ENCODE assay signal across 9 cellular contexts in the genomic region with DNA sequence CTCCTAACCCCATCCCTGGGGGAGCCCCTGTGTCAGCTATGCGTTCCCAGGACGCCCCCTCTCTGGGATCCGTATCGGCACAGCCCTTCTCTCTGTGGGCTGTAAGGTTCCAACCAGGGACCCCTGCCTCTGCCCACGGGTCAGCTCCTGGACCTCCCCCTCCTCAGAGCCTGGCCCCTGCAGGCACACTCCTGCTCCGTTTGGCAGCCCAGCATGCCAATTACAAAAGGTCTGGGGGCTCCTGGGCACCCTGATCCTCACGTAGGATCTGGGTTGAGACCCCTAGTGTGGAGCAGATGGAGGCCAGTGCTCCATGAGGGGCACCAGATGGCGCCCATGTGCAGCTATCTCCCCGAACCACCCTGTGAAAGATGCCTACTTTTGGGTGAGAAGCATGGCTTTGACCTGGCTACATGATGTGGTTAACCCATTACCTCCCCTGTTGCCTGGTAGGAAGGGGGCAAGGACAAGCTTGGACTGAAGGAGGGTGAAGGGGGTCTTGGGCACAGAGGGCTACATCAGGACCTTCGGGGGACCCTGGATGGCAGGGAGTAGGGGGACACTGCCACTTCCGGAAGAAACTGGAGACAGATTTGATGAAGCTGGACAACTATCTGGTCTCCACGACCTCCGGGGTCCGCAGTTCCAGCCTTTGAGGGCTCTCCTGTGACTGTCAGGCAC. TPM values are rescaled to one million over a fixed set of nuclear protein-coding genes. Genes with fewer than 3 reads are reported as not detected.
DNase-seq lines count a peak whose midpoint lies in the region; ATAC-seq, FAIRE-seq and TF ChIP-seq lines count a peak whose summit lies in the region.
"Had no signal": no experiment of that assay in that cellular context is flagged by ENCODE, and none has a peak within 500 bp of the region (broad histone marks: within the 10 kb centered on the region; RNA-seq: fewer than 3 reads in every experiment).

No MANE protein-coding gene starts in this region.

- BruUV-seq in MCF 10A (replicated peaks; lab: Mats Ljungman, UMichigan) (no TSS peak), mammary epithelial cell (replicated peaks; lab: Mats Ljungman, UMichigan) (no TSS peak)

- H3K79me2 ChIP-seq in mammary epithelial cell (ENCODE audit: insufficient read depth, low read length) = no peaks in the 10 kb centered on the region

- H3K27me3 Mint-ChIP-seq in MCF 10A (ENCODE audit: insufficient read depth, unreplicated experiment) (no peaks in the 10 kb centered on the region), osteocyte (ENCODE audit: unreplicated experiment) (no peaks in the 10 kb centered on the region)

- intact Hi-C loops in MCF 10A (cut with micrococcal nuclease) = loop anchor here (1.0 kb wide), 3 partner anchors 15 to 170 kb away; no protein-coding TSS in a partner anchor
- intact Hi-C loops in mammary epithelial cell (cut with micrococcal nuclease) = loop anchor here (1.0 to 5.0 kb wide), 3 partner anchors 101 to 230 kb away; no protein-coding TSS in a partner anchor
- intact Hi-C loops in dorsolateral prefrontal cortex (cut with DNase I) = loop anchor here (2.0 to 10.0 kb wide), 4 partner anchors 100 to 283 kb away; partner anchors contain the start of genes FAM241B (in 1 of the 2) and VPS26A (in 1 of the 2)

- no peaks in the 10 kb centered on the region for H4K20me1 ChIP-seq in mammary epithelial cell (ENCODE audit: insufficient read depth, low read length)

- peak; percentile 18 for TF ChIP-seq CTCF in MCF 10A (IDR thresholded peaks at IDR 0.05; ENCODE audit: unreplicated experiment)
- TF ChIP-seq CTCF in mammary epithelial cell (conservative IDR thresholded peaks at IDR 0.05 in 1 of 2, IDR thresholded peaks at IDR 0.05 in 1 of 2; ENCODE audit: extremely low read depth in 1 of 2, insufficient read depth in 1 of 2, low read depth in 1 of 2, low read length in 2 of 2) = no peak
- TF ChIP-seq CTCF in dorsolateral prefrontal cortex (IDR thresholded peaks at IDR 0.05 in 54 of 56, conservative IDR thresholded peaks at IDR 0.05 in 2 of 56; ENCODE audit: low read depth in 1 of 56, partially characterized antibody in 56 of 56) = peak in 34 of 56 donors; percentile 10 to 50 (median 27)
- TF ChIP-seq CTCF in osteocyte (IDR thresholded peaks at IDR 0.05) = peak; percentile 45

- H3K27ac Mint-ChIP-seq in MCF 10A (ENCODE audit: low read depth, unreplicated experiment) (peak overlapping the region; percentile 40), osteocyte (ENCODE audit: unreplicated experiment) (no peak overlapping the region)

- DNase-seq in MCF 10A (ENCODE audit: unreplicated experiment) (no peak), mammary epithelial cell (no peak), RKO (ENCODE audit: low spot score) (peak; percentile 42), dorsolateral prefrontal cortex (no peak), osteocyte (ENCODE audit: extremely low spot score, unreplicated experiment) (no peak), small intestine (no peak)
- DNase-seq in activated CD4-positive, CD25-positive, alpha-beta regulatory T cell (lab: John Stamatoyannopoulos, UW) = no peak

- H2AFZ ChIP-seq in mammary epithelial cell (ENCODE audit: low read depth, low read length) = no peak overlapping the region

- H3K4me1 Mint-ChIP-seq in MCF 10A (ENCODE audit: insufficient read depth, unreplicated experiment) = peaks cover 16% of the 10 kb centered on the region
- peaks cover 24% of the 10 kb centered on the region for H3K4me1 Mint-ChIP-seq in osteocyte (ENCODE audit: unreplicated experiment)

- peaks cover 22% of the 10 kb centered on the region for H3K36me3 Mint-ChIP-seq in MCF 10A (ENCODE audit: insufficient read depth, unreplicated experiment)
- H3K36me3 Mint-ChIP-seq in osteocyte (ENCODE audit: unreplicated experiment) = peaks cover 6% of the 10 kb centered on the region

- H3K36me3 ChIP-seq in mammary epithelial cell (ENCODE audit: insufficient read depth, low read length) (no peaks in the 10 kb centered on the region), small intestine (ENCODE audit: control insufficient read depth in 2 of 2, insufficient read depth in 2 of 2, low read length in 2 of 2) (no peaks in the 10 kb centered on the region)

- H3K9me3 ChIP-seq in mammary epithelial cell (replicated peaks; ENCODE audit: insufficient read depth, low read length) = no peaks in the 10 kb centered on the region
- H3K9me3 ChIP-seq in small intestine (ENCODE audit: control insufficient read depth, low read depth) = no peaks in the 10 kb centered on the region
- H3K9me3 ChIP-seq: body of pancreas had no signal

- 78% methylated on average over 11 of the region's 14 CpGs for WGBS in mammary epithelial cell (ENCODE audit: low coverage, missing lambda C conversion rate)
- WGBS in small intestine, 3 donors = 64 to 74% (median 71%) methylated on average over 14 of the region's 14 CpGs

- H3K9ac ChIP-seq in mammary epithelial cell (ENCODE audit: insufficient read depth, low read length) = no peak overlapping the region

- POLR2A ChIA-PET in MCF 10A (lab: Yijun Ruan, JAX) = interaction anchor here (0.7 to 2.3 kb wide), 11 partner anchors 22 to 183 kb away, joined by 3 to 6 read pairs (median 4); no protein-coding TSS in a partner anchor

- H3K9me3 Mint-ChIP-seq in MCF 10A (ENCODE audit: unreplicated experiment) = no peaks in the 10 kb centered on the region
- H3K9me3 Mint-ChIP-seq in osteocyte (ENCODE audit: unreplicated experiment) = no peaks in the 10 kb centered on the region

- ATAC-seq in GM21526 (IDR thresholded peaks at IDR 0.05; ENCODE audit: low FRiP score, unreplicated experiment) = no peak

- CTCF ChIA-PET in MCF 10A (lab: Yijun Ruan, JAX) = interaction anchor here (0.6 to 1.7 kb wide), 33 partner anchors 9 to 594 kb away, joined by 3 to 10 read pairs (median 4); no protein-coding TSS in a partner anchor
- CTCF ChIA-PET in mammary epithelial cell (lab: Charles Lee; ENCODE audit: low non-redundant PET) = interaction anchor here (0.5 to 0.7 kb wide), 7 partner anchors 16 to 307 kb away, joined by 3 to 8 read pairs (median 4); no protein-coding TSS in a partner anchor

- peak overlapping the region; percentile 65 for H3K4me3 Mint-ChIP-seq in MCF 10A (ENCODE audit: unreplicated experiment)
- no peak overlapping the region for H3K4me3 Mint-ChIP-seq in osteocyte (ENCODE audit: unreplicated experiment)

- H3K27ac ChIP-seq in mammary epithelial cell (ENCODE audit: insufficient read depth, low read depth, low read length) = no peak overlapping the region
- H3K27ac ChIP-seq in dorsolateral prefrontal cortex = peak overlapping the region in 39 of 59 donors; percentile 23 to 92 (median 64)
- H3K27ac ChIP-seq in small intestine (ENCODE audit: low read depth in 1 of 2, low read length in 1 of 2) = no peak overlapping the region

- dilution Hi-C loops in mammary epithelial cell (cut with HindIII; ENCODE audit: low sequenced_read_pairs) = loop anchor here (5.0 kb wide), 2 partner anchors 95 to 180 kb away; no protein-coding TSS in a partner anchor

- FAIRE-seq in small intestine (lab: Jason Lieb, UNC) = no peak

- H3K27me3 ChIP-seq in mammary epithelial cell (ENCODE audit: insufficient read depth, low read length) = no peaks in the 10 kb centered on the region
- no peaks in the 10 kb centered on the region for H3K27me3 ChIP-seq in dorsolateral prefrontal cortex
- no peaks in the 10 kb centered on the region for H3K27me3 ChIP-seq in small intestine (ENCODE audit: control insufficient read depth in 2 of 2, insufficient read depth in 2 of 2, low read length in 2 of 2)
- H3K27me3 ChIP-seq: body of pancreas had no signal

- no peak overlapping the region for H3K4me3 ChIP-seq in mammary epithelial cell (replicated peaks in 1 of 3; ENCODE audit: insufficient read depth in 1 of 3, low read depth in 2 of 3, low read length in 3 of 3)
- H3K4me3 ChIP-seq in dorsolateral prefrontal cortex = peak overlapping the region in 48 of 59 donors; percentile 11 to 73 (median 60)
- no peak overlapping the region for H3K4me3 ChIP-seq in small intestine (ENCODE audit: low read depth in 1 of 2, low read length in 2 of 2)
- H3K4me3 ChIP-seq: body of pancreas had no signal

- H3K4me1 ChIP-seq in mammary epithelial cell (ENCODE audit: insufficient read depth, low read length) (peaks cover 16% of the 10 kb centered on the region), small intestine (ENCODE audit: control insufficient read depth in 2 of 2, insufficient read depth in 1 of 2, low read depth in 1 of 2, low read length in 1 of 2) (no peaks in the 10 kb centered on the region)

- in situ Hi-C loops in mammary epithelial cell (cut with MboI; ENCODE audit: low sequenced_read_pairs in 2 of 2) = loop anchor here in 1 of 2 donors (25.0 kb wide), 1 partner anchor 420 kb away; the partner anchor contains the start of gene KIFBP

- no peak overlapping the region for H3K4me2 ChIP-seq in mammary epithelial cell (ENCODE audit: insufficient read depth, low read depth, low read length)

RNA-seq across cellular contexts. Expression of gene TACR2, which starts 9.0 kb away (rescaled TPM):
- total RNA-seq in MCF 10A (2022) (not detected in 2 replicates), mammary epithelial cell (not detected), dorsolateral prefrontal cortex (1 to 10 TPM in 27 of 120 experiments, under 1 TPM in 86, not detected in 7; 0.20 to 2.4 (median 0.75) TPM), osteocyte (not detected in 2 replicates)
- polyA plus RNA-seq in mammary epithelial cell (0.08 TPM), small intestine (1 to 10 TPM in 1 of 3 donors, under 1 TPM in 1, not detected in 1; 0.81 to 4.0 TPM)
- polyA minus RNA-seq in mammary epithelial cell = not detected

RNA-seq across cellular contexts. Expression of gene TSPAN15, which starts 43.5 kb away (rescaled TPM):
- total RNA-seq in MCF 10A (2022) (0.52 and 0.54 TPM in 2 replicates), mammary epithelial cell (1 to 10 TPM in 1 of 2 donors, under 1 TPM in 1; 0.64 to 1.5 TPM), dorsolateral prefrontal cortex (100 to 1,000 TPM in 10 of 120 experiments, 10 to 100 TPM in 109, 1 to 10 TPM in 1; 8.7 to 188 (median 44.2) TPM), osteocyte (0.94 TPM in 1 of 2 replicates, not detected in the other)
- polyA plus RNA-seq in mammary epithelial cell (1.8 TPM), small intestine (10 to 100 TPM; 43.2 to 72.1 (median 47.0) TPM)
- not detected for polyA minus RNA-seq in mammary epithelial cell

Comparison
In these comparisons a context has a peak if more than half of its experiments do, and no peak if none do; other contexts are left out.
1. CTCF ChIP-seq: peak in MCF 10A (single experiment), dorsolateral prefrontal cortex (34 of 56) and osteocyte (single experiment); none in mammary epithelial cell (0 of 2).
2. H3K27ac ChIP-seq: peak in dorsolateral prefrontal cortex (39 of 59); none in mammary epithelial cell (single experiment) and small intestine (0 of 2).
3. H3K4me3 ChIP-seq: peak in dorsolateral prefrontal cortex (48 of 59); none in mammary epithelial cell (0 of 3) and small intestine (0 of 2).